ENCODE assay signal across 11 cellular contexts in genomic region chr5:124697912-124698690, GRCh38. TPM values are rescaled to one million over a fixed set of nuclear protein-coding genes. Genes with fewer than 3 reads are reported as not detected.
DNase-seq lines count a peak whose midpoint lies in the region; ATAC-seq and TF ChIP-seq lines count a peak whose summit lies in the region.
"Had no signal": no experiment of that assay in that cellular context is flagged by ENCODE, and none has a peak within 500 bp of the region (broad histone marks: within the 10 kb centered on the region; RNA-seq: fewer than 3 reads in every experiment).

No MANE protein-coding gene starts in this region.

- peak; percentile 15 for DNase-seq in A172 (ENCODE audit: low spot score)
- peak; percentile 55 for DNase-seq in fibroblast of the aortic adventitia (ENCODE audit: low read depth)
- DNase-seq in nephron progenitor cell, result no peak
- DNase-seq in activated T-cell treated with anti-CD3 and anti-CD28 coated beads, Interleukin-2, amount 50 U/mL, for 24 hours, result no peak
- DNase-seq in activated T-cell treated with anti-CD3 and anti-CD28 coated beads, Interleukin-2, amount 50 U/mL, for 48 hours, result no peak
- DNase-seq: NCI-H226, T-helper 17 cell had no signal

- no peaks in the 10 kb centered on the region for H4K20me1 ChIP-seq in OCI-LY1 (ENCODE audit: insufficient read depth, low read length)

- H3K27ac Mint-ChIP-seq in nephron progenitor cell, result peak overlapping the region; percentile 98
- H3K27ac Mint-ChIP-seq in activated T-cell treated with anti-CD3 and anti-CD28 coated beads, Interleukin-2, amount 50 U/mL, for 24 hours, result no peak overlapping the region
- H3K27ac Mint-ChIP-seq: activated T-helper 1 cell treated with anti-CD3 and anti-CD28 coated beads, Interleukin-12 subunit alpha, Interleukin-12 subunit beta, Interleukin-2, Interleukin-4 antibody, amounts not matched to agents 30 ng/mL and 10 ng/mL and 1 ng/mL, durations not matched to agents 14 hours and 24 hours and 36 hours; T-helper 17 cell had no signal

- TF ChIP-seq CTCF in OCI-LY1 (IDR thresholded peaks at IDR 0.05; ENCODE audit: low read length) (no peak), fibroblast of the aortic adventitia (IDR thresholded peaks at IDR 0.05; ENCODE audit: insufficient read depth, low read length) (no peak), nephron progenitor cell (IDR thresholded peaks at IDR 0.05) (no peak)

- H3K4me2 ChIP-seq in OCI-LY1 (ENCODE audit: low read length), result peak overlapping the region; percentile 36; the same call in 1 of the 2 replicates

- no peaks in the 10 kb centered on the region for H3K27me3 Mint-ChIP-seq in nephron progenitor cell (ENCODE audit: low read depth, poor library complexity)
- H3K27me3 Mint-ChIP-seq in activated T-cell treated with anti-CD3 and anti-CD28 coated beads, Interleukin-2, amount 50 U/mL, for 24 hours, result peaks cover 4% of the 10 kb centered on the region
- H3K27me3 Mint-ChIP-seq: T-helper 17 cell had no signal

- no peaks in the 10 kb centered on the region for H3K27me3 ChIP-seq in OCI-LY1 (ENCODE audit: insufficient read depth, low read length)

- H3K4me3 Mint-ChIP-seq in nephron progenitor cell, result peak overlapping the region; percentile 49
- H3K4me3 Mint-ChIP-seq in activated T-cell treated with anti-CD3 and anti-CD28 coated beads, Interleukin-2, amount 50 U/mL, for 24 hours, result no peak overlapping the region
- H3K4me3 Mint-ChIP-seq: activated T-helper 1 cell treated with anti-CD3 and anti-CD28 coated beads, Interleukin-12 subunit alpha, Interleukin-12 subunit beta, Interleukin-2, Interleukin-4 antibody, amounts not matched to agents 30 ng/mL and 10 ng/mL and 1 ng/mL, durations not matched to agents 14 hours and 24 hours and 36 hours; T-helper 17 cell had no signal

- H3K36me3 ChIP-seq in OCI-LY1 (ENCODE audit: insufficient read depth, low read length), result peaks cover 64% of the 10 kb centered on the region

- H3K79me2 ChIP-seq in OCI-LY1 (ENCODE audit: insufficient read depth, low read length), result peaks cover 98% of the 10 kb centered on the region

- H3K9me3 ChIP-seq in OCI-LY1 (ENCODE audit: low read length), result no peaks in the 10 kb centered on the region

- ATAC-seq in HG02623 (IDR thresholded peaks at IDR 0.05; ENCODE audit: unreplicated experiment) (no peak), HG02981 (IDR thresholded peaks at IDR 0.05; ENCODE audit: unreplicated experiment) (no peak)
- ATAC-seq: T-helper 17 cell had no signal

- peaks cover 75% of the 10 kb centered on the region for H3K4me1 Mint-ChIP-seq in nephron progenitor cell
- H3K4me1 Mint-ChIP-seq in activated T-cell treated with anti-CD3 and anti-CD28 coated beads, Interleukin-2, amount 50 U/mL, for 24 hours (ENCODE audit: low read depth), result no peaks in the 10 kb centered on the region
- H3K4me1 Mint-ChIP-seq: T-helper 17 cell had no signal

- peak overlapping the region; percentile 97 for H3K27ac ChIP-seq in OCI-LY1 (ENCODE audit: low read depth, low read length, poor library complexity, severe bottlenecking)

- H3K4me3 ChIP-seq in OCI-LY1 (ENCODE audit: low read depth, low read length, poor library complexity, severe bottlenecking), result peak overlapping the region; percentile 28
- H3K4me3 ChIP-seq in fibroblast of the aortic adventitia (ENCODE audit: low read depth, low read length), result no peak overlapping the region

- H3K9ac ChIP-seq in OCI-LY1 (ENCODE audit: low read length), result peak overlapping the region; percentile 28; the same call in 1 of the 2 replicates

- peaks cover 77% of the 10 kb centered on the region for H3K4me1 ChIP-seq in OCI-LY1 (ENCODE audit: insufficient read depth, low read length, severe bottlenecking)

- H3F3A ChIP-seq in OCI-LY1 (ENCODE audit: insufficient read depth, low read length), result no peaks in the 10 kb centered on the region

- H3K9me3 Mint-ChIP-seq in nephron progenitor cell, result peaks cover 18% of the 10 kb centered on the region
- no peaks in the 10 kb centered on the region for H3K9me3 Mint-ChIP-seq in activated T-cell treated with anti-CD3 and anti-CD28 coated beads, Interleukin-2, amount 50 U/mL, for 24 hours
- H3K9me3 Mint-ChIP-seq: activated T-helper 1 cell treated with anti-CD3 and anti-CD28 coated beads, Interleukin-12 subunit alpha, Interleukin-12 subunit beta, Interleukin-2, Interleukin-4 antibody, amounts not matched to agents 30 ng/mL and 10 ng/mL and 1 ng/mL, durations not matched to agents 14 hours and 24 hours and 36 hours had no signal

- no peaks in the 10 kb centered on the region for H3K9me2 ChIP-seq in OCI-LY1 (ENCODE audit: low read depth, low read length)

- H3K36me3 Mint-ChIP-seq in nephron progenitor cell (ENCODE audit: low read depth), result peaks cover 61% of the 10 kb centered on the region
- H3K36me3 Mint-ChIP-seq in activated T-cell treated with anti-CD3 and anti-CD28 coated beads, Interleukin-2, amount 50 U/mL, for 24 hours (ENCODE audit: low read depth), result no peaks in the 10 kb centered on the region

- no peak overlapping the region for H2AFZ ChIP-seq in OCI-LY1 (ENCODE audit: low read length)

RNA-seq across cellular contexts. Expression of gene ZNF608, which starts 48.3 kb away (rescaled TPM):
- 1.8 and 2.1 TPM in 2 replicates for total RNA-seq in A172 (2014; rRNA removed; shearing (Covaris generic))
- 20.4 and 30.3 TPM in 2 replicates for total RNA-seq in fibroblast of the aortic adventitia (ENCODE audit: low replicate concordance)
- total RNA-seq: activated T-helper 1 cell treated with anti-CD3 and anti-CD28 coated beads, Interleukin-12 subunit alpha, Interleukin-12 subunit beta, Interleukin-2, Interleukin-4 antibody, amounts not matched to agents 30 ng/mL and 10 ng/mL and 1 ng/mL, durations not matched to agents 14 hours and 24 hours and 36 hours had no signal

Comparison
In these comparisons a context has a peak if more than half of its experiments do, and no peak if none do; other contexts are left out.
1. DNase-seq: peak in A172 (single experiment) and fibroblast of the aortic adventitia (single experiment); none in nephron progenitor cell (single experiment), activated T-cell treated with anti-CD3 and anti-CD28 coated beads, Interleukin-2, amount 50 U/mL, for 24 hours (single experiment) and activated T-cell treated with anti-CD3 and anti-CD28 coated beads, Interleukin-2, amount 50 U/mL, for 48 hours (0 of 2).